In the genomic region with DNA sequence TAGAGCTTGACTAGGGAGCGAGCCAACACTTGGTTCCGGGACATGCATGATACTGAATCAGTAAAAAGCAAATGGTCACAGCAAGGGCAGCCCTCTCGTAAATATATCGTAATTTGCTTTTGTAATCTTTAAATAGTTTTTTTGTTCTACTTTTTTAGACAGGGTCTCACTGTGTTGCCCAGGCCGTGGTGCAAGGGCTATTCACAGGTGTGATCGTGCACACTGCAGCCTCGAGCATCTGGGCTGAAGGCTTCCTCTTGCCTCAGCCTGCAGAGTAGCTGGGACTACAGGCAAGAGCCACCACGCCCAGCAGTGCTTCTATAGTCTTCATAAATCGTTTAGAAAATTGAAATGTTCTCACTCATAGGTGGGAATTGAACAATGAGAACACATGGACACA, we compare ENCODE assay signal across 35 cellular contexts.
"Had no signal": no experiment of that assay in that cellular context is flagged by ENCODE, and none has a peak within 500 bp of the region (broad histone marks: within the 10 kb centered on the region; RNA-seq: fewer than 3 reads in every experiment).

No MANE protein-coding gene starts in this region.

- H3K9me3 ChIP-seq: adrenal gland, body of pancreas, breast epithelium had no signal

- H3K36me3 Mint-ChIP-seq: activated CD4-positive, alpha-beta memory T cell treated with anti-CD3 and anti-CD28 coated beads for 36 hours; activated naive CD4-positive, alpha-beta T cell treated with anti-CD3 and anti-CD28 coated beads, Interleukin-2, amount 50 U/mL, for 72 hours; activated naive CD8-positive, alpha-beta T cell treated with anti-CD3 and anti-CD28 coated beads for 36 hours had no signal

- DNase-seq: activated CD4-positive, alpha-beta memory T cell treated with anti-CD3 and anti-CD28 coated beads for 36 hours; activated CD4-positive, alpha-beta T cell treated with anti-CD3 and anti-CD28 coated beads for 1 hour; activated CD4-positive, alpha-beta T cell treated with anti-CD3 and anti-CD28 coated beads for 36 hours; activated CD4-positive, alpha-beta T cell treated with anti-CD3 and anti-CD28 coated beads for 48 hours; activated CD4-positive, alpha-beta T cell treated with anti-CD3 and anti-CD28 coated beads, Interleukin-2, amount 10 ng/mL, durations not matched to agents 7 days and 5 days; activated CD4-positive, CD25-positive, alpha-beta regulatory T cell; activated CD8-positive, alpha-beta memory T cell treated with anti-CD3 and anti-CD28 coated beads, Interleukin-2, amount 50 U/mL, for 4 hours; activated CD8-positive, alpha-beta T cell treated with anti-CD3 and anti-CD28 coated beads for 36 hours; activated effector memory CD4-positive, alpha-beta T cell treated with anti-CD3 and anti-CD28 coated beads, Interleukin-2, amount 50 U/mL, for 16 hours; activated gamma-delta T cell treated with Interleukin-2 at 50 U/mL for 16 hours; activated naive CD4-positive, alpha-beta T cell; activated naive CD4-positive, alpha-beta T cell treated with anti-CD3 and anti-CD28 coated beads for 36 hours; activated naive CD4-positive, alpha-beta T cell treated with anti-CD3 and anti-CD28 coated beads, Interleukin-2, amount 50 U/mL, for 16 hours; activated naive CD8-positive, alpha-beta T cell treated with anti-CD3 and anti-CD28 coated beads for 36 hours; activated T-cell treated with anti-CD3 and anti-CD28 coated beads for 4 hours; activated T-cell treated with anti-CD3 and anti-CD28 coated beads, Interleukin-2, amount 50 U/mL, for 1 hour; activated T-cell treated with anti-CD3 and anti-CD28 coated beads, Interleukin-2, amount 50 U/mL, for 4 hours; activated T-cell treated with anti-CD3 and anti-CD28 coated beads, Interleukin-2, amount 50 U/mL, for 72 hours; adrenal gland; amniotic stem cell; aorta; body of pancreas; brain microvascular endothelial cell; central memory CD4-positive, alpha-beta T cell; T-helper 1 cell; T-helper 2 cell; T-helper 9 cell had no signal

- H3K9me3 Mint-ChIP-seq: activated CD4-positive, alpha-beta memory T cell treated with anti-CD3 and anti-CD28 coated beads for 36 hours; activated CD4-positive, alpha-beta T cell treated with anti-CD3 and anti-CD28 coated beads, Interleukin-2, amount 10 ng/mL, durations not matched to agents 7 days and 5 days; activated CD8-positive, alpha-beta T cell treated with anti-CD3 and anti-CD28 coated beads for 36 hours; activated naive CD4-positive, alpha-beta T cell treated with anti-CD3 and anti-CD28 coated beads for 36 hours; activated naive CD8-positive, alpha-beta T cell treated with anti-CD3 and anti-CD28 coated beads for 36 hours; activated T-cell treated with anti-CD3 and anti-CD28 coated beads, Interleukin-2, amount 50 U/mL, for 4 hours; activated T-cell treated with anti-CD3 and anti-CD28 coated beads, Interleukin-2, amount 50 U/mL, for 72 hours; activated T-helper 1 cell treated with anti-CD3 and anti-CD28 coated beads, Interleukin-12 subunit alpha, Interleukin-12 subunit beta, Interleukin-2, Interleukin-4 antibody, amounts not matched to agents 30 ng/mL and 10 ng/mL and 1 ng/mL, durations not matched to agents 14 hours and 24 hours and 36 hours; activated T-helper 17 cell treated with anti-CD3 and anti-CD28 coated beads, Interleukin-2, amount 50 U/mL, for 72 hours; T-helper 1 cell treated with Interleukin-12 subunit alpha and Interleukin-12 subunit beta and Interleukin-4 antibody, amounts not matched to agents 30 μg/mL and 1 μg/mL, for 36 hours; T-helper 2 cell treated with Interferon-gamma antibody and Interleukin-4, amounts not matched to agents 5 μg/mL and 100 μg/mL, for 36 hours had no signal

- H3K27me3 Mint-ChIP-seq: activated CD4-positive, alpha-beta T cell treated with anti-CD3 and anti-CD28 coated beads, Interleukin-2, amount 10 ng/mL, durations not matched to agents 7 days and 5 days had no signal

- H3K4me1 Mint-ChIP-seq: activated CD4-positive, alpha-beta T cell treated with anti-CD3 and anti-CD28 coated beads for 36 hours; activated CD4-positive, alpha-beta T cell treated with anti-CD3 and anti-CD28 coated beads, Interleukin-2, amount 10 ng/mL, durations not matched to agents 7 days and 5 days; activated naive CD8-positive, alpha-beta T cell treated with anti-CD3 and anti-CD28 coated beads for 36 hours; activated T-helper 17 cell treated with anti-CD3 and anti-CD28 coated beads, Interleukin-2, amount 50 U/mL, for 72 hours had no signal

- H3K4me3 Mint-ChIP-seq: activated CD4-positive, alpha-beta memory T cell treated with anti-CD3 and anti-CD28 coated beads for 36 hours; activated CD4-positive, alpha-beta T cell treated with anti-CD3 and anti-CD28 coated beads for 36 hours; activated CD4-positive, alpha-beta T cell treated with anti-CD3 and anti-CD28 coated beads, Interleukin-2, amount 10 ng/mL, durations not matched to agents 7 days and 5 days; activated CD8-positive, alpha-beta T cell treated with anti-CD3 and anti-CD28 coated beads for 36 hours; activated naive CD4-positive, alpha-beta T cell treated with anti-CD3 and anti-CD28 coated beads for 36 hours; activated naive CD8-positive, alpha-beta T cell treated with anti-CD3 and anti-CD28 coated beads for 36 hours; activated T-cell treated with anti-CD3 and anti-CD28 coated beads, Interleukin-2, amount 50 U/mL, for 4 hours; activated T-cell treated with anti-CD3 and anti-CD28 coated beads, Interleukin-2, amount 50 U/mL, for 72 hours; activated T-helper 1 cell treated with anti-CD3 and anti-CD28 coated beads, Interleukin-12 subunit alpha, Interleukin-12 subunit beta, Interleukin-2, Interleukin-4 antibody, amounts not matched to agents 30 ng/mL and 10 ng/mL and 1 ng/mL, durations not matched to agents 14 hours and 24 hours and 36 hours; activated T-helper 17 cell treated with anti-CD3 and anti-CD28 coated beads, Interleukin-2, amount 50 U/mL, for 72 hours; T-helper 1 cell treated with Interleukin-12 subunit alpha and Interleukin-12 subunit beta and Interleukin-4 antibody, amounts not matched to agents 30 μg/mL and 1 μg/mL, for 36 hours; T-helper 2 cell treated with Interferon-gamma antibody and Interleukin-4, amounts not matched to agents 5 μg/mL and 100 μg/mL, for 36 hours had no signal

- ATAC-seq: activated CD4-positive, alpha-beta T cell treated with anti-CD3 and anti-CD28 coated beads for 36 hours; activated CD4-positive, CD25-positive, alpha-beta regulatory T cell treated with anti-CD3 and anti-CD28 coated beads, Interleukin-2, amount 50 U/mL, for 24 hours; activated CD8-positive, alpha-beta T cell treated with anti-CD3 and anti-CD28 coated beads for 36 hours; activated naive CD4-positive, alpha-beta T cell treated with anti-CD3 and anti-CD28 coated beads, Interleukin-2, amount 50 U/mL, for 72 hours; activated T-cell treated with anti-CD3 and anti-CD28 coated beads, Interleukin-2, amount 50 U/mL, for 4 hours; activated T-cell treated with anti-CD3 and anti-CD28 coated beads, Interleukin-2, amount 50 U/mL, for 72 hours; activated T-helper 17 cell treated with anti-CD3 and anti-CD28 coated beads, Interleukin-2, amount 50 U/mL, for 72 hours; body of pancreas had no signal

- H3K4me3 ChIP-seq: adrenal gland, body of pancreas, breast epithelium had no signal

- H3K4me1 ChIP-seq: adrenal gland, body of pancreas, breast epithelium had no signal

- H3K27me3 ChIP-seq: adrenal gland, body of pancreas, brain microvascular endothelial cell, breast epithelium had no signal

- H3K36me3 ChIP-seq: adrenal gland, brain microvascular endothelial cell, breast epithelium had no signal

- H3K27ac ChIP-seq: adrenal gland, body of pancreas, brain microvascular endothelial cell, breast epithelium, VCaP had no signal

- H3K27ac Mint-ChIP-seq: activated CD4-positive, alpha-beta memory T cell treated with anti-CD3 and anti-CD28 coated beads for 36 hours; activated CD4-positive, alpha-beta T cell treated with anti-CD3 and anti-CD28 coated beads for 36 hours; activated CD4-positive, alpha-beta T cell treated with anti-CD3 and anti-CD28 coated beads, Interleukin-2, amount 10 ng/mL, durations not matched to agents 7 days and 5 days; activated CD8-positive, alpha-beta T cell treated with anti-CD3 and anti-CD28 coated beads for 36 hours; activated naive CD4-positive, alpha-beta T cell treated with anti-CD3 and anti-CD28 coated beads for 36 hours; activated naive CD4-positive, alpha-beta T cell treated with anti-CD3 and anti-CD28 coated beads, Interleukin-2, amount 50 U/mL, for 72 hours; activated naive CD8-positive, alpha-beta T cell treated with anti-CD3 and anti-CD28 coated beads for 36 hours; activated T-cell treated with anti-CD3 and anti-CD28 coated beads, Interleukin-2, amount 50 U/mL, for 72 hours; activated T-helper 1 cell treated with anti-CD3 and anti-CD28 coated beads, Interleukin-12 subunit alpha, Interleukin-12 subunit beta, Interleukin-2, Interleukin-4 antibody, amounts not matched to agents 30 ng/mL and 10 ng/mL and 1 ng/mL, durations not matched to agents 14 hours and 24 hours and 36 hours; activated T-helper 17 cell treated with anti-CD3 and anti-CD28 coated beads, Interleukin-2, amount 50 U/mL, for 72 hours; T-helper 1 cell treated with Interleukin-12 subunit alpha and Interleukin-12 subunit beta and Interleukin-4 antibody, amounts not matched to agents 30 μg/mL and 1 μg/mL, for 36 hours; T-helper 2 cell treated with Interferon-gamma antibody and Interleukin-4, amounts not matched to agents 5 μg/mL and 100 μg/mL, for 36 hours had no signal
